Comparison of ENCODE assay signal across 26 cellular contexts in the genomic region with DNA sequence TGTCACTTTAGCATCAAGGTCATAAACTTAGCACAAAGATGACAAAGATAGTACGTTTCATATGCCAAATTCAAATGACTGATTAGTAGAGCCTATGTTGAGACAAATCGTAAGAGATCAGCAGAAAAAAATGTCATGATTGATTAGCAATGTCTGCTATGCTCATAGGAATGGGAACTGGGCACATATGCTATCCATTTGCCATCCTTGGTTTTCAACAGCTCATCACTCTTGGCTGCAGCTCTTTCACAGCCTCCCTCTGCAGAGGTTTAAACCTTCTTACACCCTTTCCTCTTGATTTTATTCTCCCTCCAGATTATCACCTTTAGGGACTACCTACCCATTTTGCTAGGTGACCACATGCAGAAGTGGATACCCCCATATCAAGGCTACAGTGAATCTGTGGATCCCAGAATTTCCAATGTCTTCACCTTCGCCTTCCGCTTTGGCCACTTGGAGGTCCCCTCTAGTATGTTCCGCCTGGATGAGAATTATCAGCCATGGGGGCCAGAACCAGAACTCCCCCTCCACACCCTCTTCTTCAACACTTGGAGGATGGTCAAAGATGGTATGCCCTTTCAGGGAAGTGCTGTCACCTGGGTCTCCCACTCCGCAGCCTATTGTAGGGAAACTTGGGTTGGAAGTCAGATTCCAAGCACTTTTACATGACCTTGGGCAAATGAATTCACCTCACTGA. TPM values are rescaled to one million over a fixed set of nuclear protein-coding genes. Genes with fewer than 3 reads are reported as not detected.
"Had no signal": no experiment of that assay in that cellular context is flagged by ENCODE, and none has a peak within 500 bp of the region (broad histone marks: within the 10 kb centered on the region; RNA-seq: fewer than 3 reads in every experiment).

No MANE protein-coding gene starts in this region.

- H3K4me1 Mint-ChIP-seq: activated CD4-positive, alpha-beta T cell treated with anti-CD3 and anti-CD28 coated beads for 36 hours; activated T-helper 17 cell treated with anti-CD3 and anti-CD28 coated beads, Interleukin-2, amount 50 U/mL, for 72 hours; immature natural killer cell; natural killer cell; neural progenitor cell had no signal

- H3K27ac Mint-ChIP-seq: activated CD4-positive, alpha-beta T cell treated with anti-CD3 and anti-CD28 coated beads for 36 hours; activated T-helper 17 cell treated with anti-CD3 and anti-CD28 coated beads, Interleukin-2, amount 50 U/mL, for 72 hours; immature natural killer cell; natural killer cell; neural progenitor cell had no signal

- ATAC-seq: activated CD4-positive, alpha-beta T cell treated with anti-CD3 and anti-CD28 coated beads for 36 hours; activated T-cell treated with anti-CD3 and anti-CD28 coated beads, Interleukin-2, amount 50 U/mL, for 4 hours; activated T-helper 17 cell treated with anti-CD3 and anti-CD28 coated beads, Interleukin-2, amount 50 U/mL, for 72 hours; gastroesophageal sphincter; left lung; lower lobe of right lung; natural killer cell; right cardiac atrium had no signal

- DNase-seq: activated CD4-positive, alpha-beta T cell treated with anti-CD3 and anti-CD28 coated beads for 36 hours; activated CD4-positive, alpha-beta T cell treated with anti-CD3 and anti-CD28 coated beads, Interleukin-2, amount 50 U/mL, for 4 hours; activated CD4-positive, CD25-positive, alpha-beta regulatory T cell; activated gamma-delta T cell treated with Interleukin-2 at 50 U/mL for 16 hours; activated naive CD4-positive, alpha-beta T cell treated with anti-CD3 and anti-CD28 coated beads, Interleukin-2, amount 50 U/mL, for 16 hours; activated T-cell treated with anti-CD3 and anti-CD28 coated beads, Interleukin-2, amount 50 U/mL, for 4 hours; amniotic stem cell; immature natural killer cell; left lung; lower lobe of right lung; mesenchymal stem cell; natural killer cell; occipital lobe; right cardiac atrium; stimulated activated naive CD4-positive, alpha-beta T cell treated with Interleukin-2 at 50 U/mL for 16 hours; uterus had no signal

- H3K9me3 Mint-ChIP-seq: activated T-cell treated with anti-CD3 and anti-CD28 coated beads, Interleukin-2, amount 50 U/mL, for 4 hours; activated T-helper 17 cell treated with anti-CD3 and anti-CD28 coated beads, Interleukin-2, amount 50 U/mL, for 72 hours; natural killer cell had no signal

- H3K4me3 Mint-ChIP-seq: activated CD4-positive, alpha-beta T cell treated with anti-CD3 and anti-CD28 coated beads for 36 hours; activated T-cell treated with anti-CD3 and anti-CD28 coated beads, Interleukin-2, amount 50 U/mL, for 4 hours; activated T-helper 17 cell treated with anti-CD3 and anti-CD28 coated beads, Interleukin-2, amount 50 U/mL, for 72 hours; immature natural killer cell; natural killer cell; neural progenitor cell had no signal

- H3K36me3 Mint-ChIP-seq: immature natural killer cell, natural killer cell, neural progenitor cell had no signal

RNA-seq across cellular contexts. Expression of gene MPO, which starts 16.2 kb away (rescaled TPM):
- total RNA-seq: activated CD8-positive, alpha-beta memory T cell treated with anti-CD3 and anti-CD28 coated beads for 36 hours; activated T-cell treated with anti-CD3 and anti-CD28 coated beads, Interleukin-2, amount 50 U/mL, for 4 hours; chondrocyte; occipital lobe; tibial nerve had no signal

RNA-seq across cellular contexts. Expression of gene LPO, which starts 26.2 kb away (rescaled TPM):
- total RNA-seq: activated CD8-positive, alpha-beta memory T cell treated with anti-CD3 and anti-CD28 coated beads for 36 hours; chondrocyte; lower lobe of right lung; mononuclear cell; natural killer cell; occipital lobe; pulmonary artery endothelial cell; right cardiac atrium; spleen; T-helper 1 cell treated with Interleukin-12 subunit alpha and Interleukin-12 subunit beta and Interleukin-4 antibody, amounts not matched to agents 30 ng/mL and 1 ng/mL, for 36 hours; tibial nerve; uterus had no signal
